In the genomic region with DNA sequence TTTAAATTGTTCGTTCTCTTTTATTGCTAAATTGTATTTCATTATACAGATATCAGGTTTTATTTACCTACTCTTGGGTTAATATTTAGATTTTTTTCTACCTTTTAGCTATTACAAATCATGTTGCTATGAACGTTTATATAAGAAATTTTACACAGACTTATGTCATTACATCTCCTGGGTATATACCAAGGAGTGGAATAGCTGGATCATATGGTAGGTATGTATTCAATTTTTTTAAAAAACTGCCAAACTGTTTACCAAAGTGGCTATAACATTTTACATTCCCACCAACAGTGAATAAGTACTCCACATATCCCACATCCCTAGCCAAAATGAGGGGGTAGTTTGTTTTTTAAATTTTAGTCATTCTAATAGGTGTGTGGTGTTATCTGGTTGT, we compare ENCODE assay signal across 33 cellular contexts. TPM values are rescaled to one million over a fixed set of nuclear protein-coding genes. Genes with fewer than 3 reads are reported as not detected.
A peak's percentile ranks its signal among the peaks of the same experiment; 100 is the strongest.
DNase-seq lines count a peak whose midpoint lies in the region; ATAC-seq, FAIRE-seq and TF ChIP-seq lines count a peak whose summit lies in the region.
"Had no signal": no experiment of that assay in that cellular context is flagged by ENCODE, and none has a peak within 500 bp of the region (broad histone marks: within the 10 kb centered on the region; RNA-seq: fewer than 3 reads in every experiment).

No MANE protein-coding gene starts in this region.

- DNase-seq in ELR (ENCODE audit: low read depth) (peak; percentile 12), IMR-90 (peak; percentile 66), kidney (no peak)
- no peak for DNase-seq in activated effector memory CD4-positive, alpha-beta T cell treated with Interleukin-2 at 50 U/mL for 16 hours
- DNase-seq in activated naive CD4-positive, alpha-beta T cell treated with anti-CD3 and anti-CD28 coated beads, Interleukin-2, amount 50 U/mL, for 16 hours: no peak
- DNase-seq: 8988T; ACHN; AML-193; BE2C; C1 segment of cervical spinal cord; Caco-2; Calu3; CD4-positive, alpha-beta memory T cell; CD4-positive, alpha-beta T cell; CD4-positive, CD25-positive, alpha-beta regulatory T cell; CD8-positive, alpha-beta memory T cell; CD8-positive, alpha-beta T cell; COR-L47; DMS 273 treated with DMSO at 0.1 percent for 48 hours; DMS153; DMS53; DMS79; DMS79 treated with DMSO at 0.1 percent for 48 hours; DND-41; EL had no signal

- H3K4me1 ChIP-seq in IMR-90 (ENCODE audit: control insufficient read depth, insufficient read depth, low read length) (no peaks in the 10 kb centered on the region), kidney (ENCODE audit: control insufficient read depth in 1 of 2, insufficient read depth in 1 of 2, low read depth in 1 of 2, low read length in 2 of 2) (no peaks in the 10 kb centered on the region)
- H3K4me1 ChIP-seq: BE2C; BLaER1; BLaER1 treated with 17β-estradiol and CSF1 and Interleukin-3, amounts not matched to agents 10 nM and 100 nM; Caco-2 had no signal

- no peak overlapping the region for H2AK9ac ChIP-seq in IMR-90 (replicated peaks; ENCODE audit: low read depth, low read length, poor library complexity)

- no peaks in the 10 kb centered on the region for H3K27me3 ChIP-seq in IMR-90 (ENCODE audit: control insufficient read depth, insufficient read depth, low read length)
- H3K27me3 ChIP-seq: BE2C; BLaER1; BLaER1 treated with 17β-estradiol and CSF1 and Interleukin-3, amounts not matched to agents 10 nM and 100 nM had no signal

- H3K9me3 ChIP-seq in IMR-90 (ENCODE audit: control insufficient read depth, insufficient read depth, low read length): no peaks in the 10 kb centered on the region; the same call in 1 of the 2 replicates
- no peaks in the 10 kb centered on the region for H3K9me3 ChIP-seq in kidney (ENCODE audit: control insufficient read depth in 1 of 2, low read length in 2 of 2)
- H3K9me3 ChIP-seq: A549, BE2C, Caco-2 had no signal

- TF ChIP-seq RAD21 in IMR-90 (IDR thresholded peaks at IDR 0.05; ENCODE audit: low read length): no peak

- in situ Hi-C loops in IMR-90 (cut with MboI; ENCODE audit: low sequenced_read_pairs): no loop called here

- H3K4me2 ChIP-seq in IMR-90 (ENCODE audit: low read depth, low read length): no peak overlapping the region
- H3K4me2 ChIP-seq: A549; BLaER1; BLaER1 treated with 17β-estradiol and CSF1 and Interleukin-3, amounts not matched to agents 10 nM and 100 nM had no signal

- no peak overlapping the region for H2BK120ac ChIP-seq in IMR-90 (ENCODE audit: low read depth, low read length)

- no peak overlapping the region for H2AK5ac ChIP-seq in IMR-90 (ENCODE audit: low read depth, low read length)

- no peak overlapping the region for H3K27ac ChIP-seq in IMR-90 (ENCODE audit: insufficient read depth, low read length)
- H3K27ac ChIP-seq in kidney (ENCODE audit: low read depth in 2 of 2, low read length in 2 of 2): no peak overlapping the region
- H3K27ac ChIP-seq: 22Rv1; A549; BLaER1; BLaER1 treated with 17β-estradiol and CSF1 and Interleukin-3, amounts not matched to agents 10 nM and 100 nM; C4-2B had no signal

- CTCF ChIA-PET in IMR-90 (lab: Yijun Ruan, JAX): interaction anchor here (0.6 kb wide), 1 partner anchor 409 kb away, joined by 4 read pairs; no protein-coding TSS in a partner anchor

- no peak overlapping the region for H2BK15ac ChIP-seq in IMR-90 (ENCODE audit: low read depth, low read length)

- POLR2A ChIA-PET in IMR-90 (lab: Charles Lee; ENCODE audit: unreplicated experiment): no interaction called here

- H4K20me1 ChIP-seq in IMR-90 (ENCODE audit: insufficient read depth, low read length): no peaks in the 10 kb centered on the region
- H4K20me1 ChIP-seq: BLaER1; BLaER1 treated with 17β-estradiol and CSF1 and Interleukin-3, amounts not matched to agents 10 nM and 100 nM had no signal

- intact Hi-C loops in IMR-90 (cut with micrococcal nuclease): no loop called here
- intact Hi-C loops in kidney (cut with DNase I): no loop called here

- TF ChIP-seq CTCF in IMR-90 (conservative IDR thresholded peaks at IDR 0.05; ENCODE audit: low read depth, low read length) (no peak), kidney (IDR thresholded peaks at IDR 0.05; ENCODE audit: borderline replicate concordance, extremely low read depth, insufficient read depth) (no peak)

- H3K9me1 ChIP-seq in IMR-90 (ENCODE audit: insufficient read depth, low read length): no peaks in the 10 kb centered on the region

- H3K9ac ChIP-seq in IMR-90 (ENCODE audit: low read depth, low read length): no peak overlapping the region
- no peak overlapping the region for H3K9ac ChIP-seq in kidney (ENCODE audit: low read length in 2 of 2)
- H3K9ac ChIP-seq: BLaER1; BLaER1 treated with 17β-estradiol and CSF1 and Interleukin-3, amounts not matched to agents 10 nM and 100 nM had no signal

- no peak overlapping the region for H3K56ac ChIP-seq in IMR-90 (ENCODE audit: extremely low read depth, insufficient read depth, low read length)

- H3K18ac ChIP-seq in IMR-90 (ENCODE audit: low read depth, low read length): no peak overlapping the region

- no peak overlapping the region for H2BK20ac ChIP-seq in IMR-90 (ENCODE audit: low read depth, low read length)

- H3K36me3 ChIP-seq in IMR-90 (ENCODE audit: control insufficient read depth, insufficient read depth, low read length): no peaks in the 10 kb centered on the region
- no peaks in the 10 kb centered on the region for H3K36me3 ChIP-seq in kidney (ENCODE audit: control insufficient read depth in 1 of 2, insufficient read depth in 2 of 2, low read length in 2 of 2)
- H3K36me3 ChIP-seq: BE2C; BLaER1; BLaER1 treated with 17β-estradiol and CSF1 and Interleukin-3, amounts not matched to agents 10 nM and 100 nM had no signal

- no CpG with 5 or more reads among the region's 2 CpGs for WGBS in IMR-90 (ENCODE audit: extremely low coverage in 2 of 2, insufficient read length in 1 of 2), 2 experiments

- ATAC-seq in IMR-90 (ENCODE audit: low read depth) (peak; percentile 63), HG02588 (IDR thresholded peaks at IDR 0.05; ENCODE audit: unreplicated experiment) (no peak)
- ATAC-seq: A549; CD8-positive, alpha-beta T cell had no signal

- no peak for TF ChIP-seq POLR2A in IMR-90 (IDR thresholded peaks at IDR 0.05; ENCODE audit: low read depth, low read length)

- dilution Hi-C loops in IMR-90 (cut with HindIII; ENCODE audit: low sequenced_read_pairs, unreplicated experiment): no loop called here

- H2AFZ ChIP-seq in IMR-90 (replicated peaks; ENCODE audit: low read length, poor library complexity): no peak overlapping the region

- peak; percentile 11 for FAIRE-seq in kidney (lab: Jason Lieb, UNC)
- FAIRE-seq: A204.1, A549, D721Med had no signal

- no peaks in the 10 kb centered on the region for H3K79me1 ChIP-seq in IMR-90 (ENCODE audit: low read depth in 1 of 2, low read length in 2 of 2)

- H3K23ac ChIP-seq in IMR-90 (ENCODE audit: low read depth, low read length): no peak overlapping the region

- no TSS peak for BruUV-seq in IMR-90 (replicated peaks; lab: Mats Ljungman, UMichigan)

- peak overlapping the region; percentile 5 for H2BK5ac ChIP-seq in IMR-90 (ENCODE audit: low read depth, low read length, poor library complexity, severe bottlenecking)

- H3K4me3 ChIP-seq in IMR-90 (ENCODE audit: insufficient read depth, low read depth, low read length): no peak overlapping the region
- H3K4me3 ChIP-seq in kidney (ENCODE audit: low read length in 2 of 2): no peak overlapping the region
- H3K4me3 ChIP-seq: A549; BLaER1; BLaER1 treated with 17β-estradiol and CSF1 and Interleukin-3, amounts not matched to agents 10 nM and 100 nM had no signal

- H3K14ac ChIP-seq in IMR-90 (replicated peaks; ENCODE audit: low read depth, low read length): no peak overlapping the region

- H4K91ac ChIP-seq in IMR-90 (ENCODE audit: insufficient read depth, low read depth, low read length): no peak overlapping the region

- H3K4ac ChIP-seq in IMR-90 (ENCODE audit: low read depth, low read length): no peak overlapping the region

- H4K8ac ChIP-seq in IMR-90 (ENCODE audit: low read depth in 2 of 2, low read length in 2 of 2): no peak overlapping the region

- no peak overlapping the region for H4K5ac ChIP-seq in IMR-90 (ENCODE audit: low read depth, low read length)

TF ChIP-seq in IMR-90, 13 proteins besides CTCF, POLR2A, EP300 and RAD21:
- no peak for TF ChIP-seq BHLHE40 (IDR thresholded peaks at IDR 0.05; ENCODE audit: low read depth, low read length)
- no peak for TF ChIP-seq NFE2L2 (IDR thresholded peaks at IDR 0.05; ENCODE audit: low read depth, low read length)
- TF ChIP-seq, protein P1, sequence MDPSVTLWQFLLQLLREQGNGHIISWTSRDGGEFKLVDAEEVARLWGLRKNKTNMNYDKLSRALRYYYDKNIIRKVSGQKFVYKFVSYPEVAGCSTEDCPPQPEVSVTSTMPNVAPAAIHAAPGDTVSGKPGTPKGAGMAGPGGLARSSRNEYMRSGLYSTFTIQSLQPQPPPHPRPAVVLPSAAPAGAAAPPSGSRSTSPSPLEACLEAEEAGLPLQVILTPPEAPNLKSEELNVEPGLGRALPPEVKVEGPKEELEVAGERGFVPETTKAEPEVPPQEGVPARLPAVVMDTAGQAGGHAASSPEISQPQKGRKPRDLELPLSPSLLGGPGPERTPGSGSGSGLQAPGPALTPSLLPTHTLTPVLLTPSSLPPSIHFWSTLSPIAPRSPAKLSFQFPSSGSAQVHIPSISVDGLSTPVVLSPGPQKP (IDR thresholded peaks at IDR 0.05; ENCODE audit: borderline replicate concordance, low read depth, low read length): no peak
- no peak for TF ChIP-seq RFX5 (IDR thresholded peaks at IDR 0.05; ENCODE audit: low read depth, low read length)
- no peak for TF ChIP-seq FOS (IDR thresholded peaks at IDR 0.05; ENCODE audit: low read depth, low read length)
TF ChIP-seq in IMR-90: peak in this region for 0.

RNA-seq across cellular contexts. Expression of a gene that starts 32.3 kb away (rescaled TPM):
- total RNA-seq in IMR-90 (2012; rRNA removed) (42.1 and 49.7 TPM in 2 replicates), kidney (87.3 TPM)
- polyA plus RNA-seq in IMR-90 (2012; rRNA removed) (8.9 and 9.0 TPM in 2 replicates), kidney (ENCODE audit: insufficient read depth, low read depth, low replicate concordance) (5.1 TPM)
- polyA plus RNA-seq in IMR-90 (2012; cell fraction: cytosol; rRNA removed): 1.9 and 3.0 TPM in 2 replicates
- polyA plus RNA-seq in IMR-90 (2012; cell fraction: nucleus; rRNA removed; ENCODE audit: low replicate concordance): 2.6 and 23.5 TPM in 2 replicates

Comparison
In these comparisons a context has a peak if more than half of its experiments do, and no peak if none do; other contexts are left out.
1. DNase-seq: peak in ELR (single experiment) and IMR-90 (single experiment); none in kidney (single experiment), activated effector memory CD4-positive, alpha-beta T cell treated with Interleukin-2 at 50 U/mL for 16 hours (single experiment) and activated naive CD4-positive, alpha-beta T cell treated with anti-CD3 and anti-CD28 coated beads, Interleukin-2, amount 50 U/mL, for 16 hours (single experiment).